ENCODE assay signal across 8 cellular contexts in the genomic region with DNA sequence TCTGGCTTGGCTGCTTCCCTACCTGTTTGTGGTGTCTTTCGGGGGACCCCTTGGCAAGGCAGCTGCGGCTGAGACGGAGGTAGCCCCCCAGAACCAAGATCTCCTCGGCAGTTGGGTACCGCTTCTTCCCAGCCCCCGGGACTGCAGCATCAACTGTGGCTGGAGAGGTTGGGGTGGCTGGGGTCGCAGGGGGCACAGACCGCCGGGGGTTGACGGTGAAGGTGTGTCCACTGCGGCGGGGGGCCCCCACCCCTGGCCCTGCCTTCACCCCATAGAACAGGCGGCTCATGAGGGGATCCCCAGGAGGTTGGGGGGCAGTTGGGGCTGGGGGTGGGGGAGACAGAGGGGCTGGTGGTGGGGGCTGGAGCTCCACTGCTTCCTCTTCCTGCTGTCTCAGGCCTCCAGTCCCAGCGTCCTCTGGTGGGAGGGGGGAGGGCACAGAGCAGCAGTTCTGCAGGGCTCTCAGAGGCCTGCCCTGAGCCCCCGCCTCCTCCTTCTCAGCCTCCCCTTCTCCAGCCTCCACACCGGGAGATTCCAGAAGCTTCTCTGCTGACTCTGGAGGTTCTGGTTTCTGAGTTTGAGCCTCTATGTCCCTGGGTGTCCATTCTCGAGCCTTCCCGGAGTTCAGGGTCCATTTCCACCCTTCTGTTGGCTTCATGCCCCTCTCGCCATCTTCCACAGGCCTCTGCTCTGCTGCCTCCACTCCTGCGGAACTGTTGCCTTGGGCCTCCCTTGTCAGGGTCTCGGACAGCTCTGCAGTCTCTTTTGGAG. TPM values are rescaled to one million over a fixed set of nuclear protein-coding genes. Genes with fewer than 3 reads are reported as not detected.
DNase-seq lines count a peak whose midpoint lies in the region; ATAC-seq, FAIRE-seq and TF ChIP-seq lines count a peak whose summit lies in the region.

No MANE protein-coding gene starts in this region.

- WGBS in right lobe of liver (ENCODE audit: insufficient coverage, low coverage, low lambda C conversion rate, missing lambda C conversion rate): 14% methylated on average over 12 of the region's 21 CpGs

- peaks cover 58% of the 10 kb centered on the region for H3K36me3 Mint-ChIP-seq in T-helper 1 cell treated with Interleukin-12 subunit alpha and Interleukin-12 subunit beta and Interleukin-4 antibody, amounts not matched to agents 30 μg/mL and 1 μg/mL, for 36 hours (ENCODE audit: low read depth)
- H3K36me3 Mint-ChIP-seq in stimulated activated memory B cell treated with anti-CD40 and anti-IgM and Interleukin-4, amounts not matched to agents 10 μg/mL and 1 μg/mL and 100 μg/mL, for 72 hours: peaks cover 57% of the 10 kb centered on the region

- TF ChIP-seq CTCF in bronchial epithelial cell (IDR thresholded peaks at IDR 0.05; ENCODE audit: insufficient read depth, low read length, severe bottlenecking) (no peak), right lobe of liver (IDR thresholded peaks at IDR 0.05) (no peak)

- H3K4me3 ChIP-seq in bronchial epithelial cell (ENCODE audit: low read depth, low read length) (peak overlapping the region; percentile 76), right lobe of liver (peak overlapping the region; percentile 70 to 76 (median 75))

- H3K36me3 ChIP-seq in bronchial epithelial cell (ENCODE audit: control insufficient read depth, insufficient read depth, low read length) (peaks cover 6% of the 10 kb centered on the region), right lobe of liver (no peaks in the 10 kb centered on the region)

- no peak for FAIRE-seq in bronchial epithelial cell (lab: Jason Lieb, UNC)

- intact Hi-C loops in right lobe of liver (cut with DNase I): no loop called here

- H3K27me3 Mint-ChIP-seq in T-helper 1 cell treated with Interleukin-12 subunit alpha and Interleukin-12 subunit beta and Interleukin-4 antibody, amounts not matched to agents 30 μg/mL and 1 μg/mL, for 36 hours (ENCODE audit: low read depth): no peaks in the 10 kb centered on the region
- no peaks in the 10 kb centered on the region for H3K27me3 Mint-ChIP-seq in stimulated activated memory B cell treated with anti-CD40 and anti-IgM and Interleukin-4, amounts not matched to agents 10 μg/mL and 1 μg/mL and 100 μg/mL, for 72 hours

- DNase-seq in H4 (ENCODE audit: low spot score): peak; percentile 23
- DNase-seq in bronchial epithelial cell (ENCODE audit: low read depth): no peak
- DNase-seq in right lobe of liver: peak; percentile 66 to 77 (median 74)
- DNase-seq in SW480 (ENCODE audit: low spot score): no peak
- no peak for DNase-seq in DMS153 treated with DMSO at 0.1 percent for 48 hours (lab: John Stamatoyannopoulos, UW; ENCODE audit: unreplicated experiment)

- H3K27ac ChIP-seq in right lobe of liver: peak overlapping the region; percentile 87 to 96 (median 89)

- H3K9me3 ChIP-seq in right lobe of liver: no peaks in the 10 kb centered on the region

- peak overlapping the region; percentile 100 for H3K4me3 Mint-ChIP-seq in T-helper 1 cell treated with Interleukin-12 subunit alpha and Interleukin-12 subunit beta and Interleukin-4 antibody, amounts not matched to agents 30 μg/mL and 1 μg/mL, for 36 hours
- H3K4me3 Mint-ChIP-seq in stimulated activated memory B cell treated with anti-CD40 and anti-IgM and Interleukin-4, amounts not matched to agents 10 μg/mL and 1 μg/mL and 100 μg/mL, for 72 hours: peak overlapping the region; percentile 89

- no peak for TF ChIP-seq POLR2A in right lobe of liver (IDR thresholded peaks at IDR 0.05)

- peak in 1 of 4 donors; percentile 9 for ATAC-seq in right lobe of liver
- ATAC-seq in stimulated activated memory B cell treated with anti-CD40 and anti-IgM and Interleukin-4, amounts not matched to agents 10 μg/mL and 1 μg/mL and 100 μg/mL, for 72 hours: no peak
- ATAC-seq in HG03095 (IDR thresholded peaks at IDR 0.05; ENCODE audit: unreplicated experiment): no peak

- H3K27me3 ChIP-seq in bronchial epithelial cell (ENCODE audit: control insufficient read depth, insufficient read depth, low read length) (no peaks in the 10 kb centered on the region), right lobe of liver (no peaks in the 10 kb centered on the region)

- H3K9me3 Mint-ChIP-seq in T-helper 1 cell treated with Interleukin-12 subunit alpha and Interleukin-12 subunit beta and Interleukin-4 antibody, amounts not matched to agents 30 μg/mL and 1 μg/mL, for 36 hours: no peaks in the 10 kb centered on the region
- H3K9me3 Mint-ChIP-seq in stimulated activated memory B cell treated with anti-CD40 and anti-IgM and Interleukin-4, amounts not matched to agents 10 μg/mL and 1 μg/mL and 100 μg/mL, for 72 hours: no peaks in the 10 kb centered on the region

- H3K4me1 ChIP-seq in right lobe of liver: peaks cover 0 to 44% (median 19%) of the 10 kb centered on the region in 4 donors

- H3K27ac Mint-ChIP-seq in T-helper 1 cell treated with Interleukin-12 subunit alpha and Interleukin-12 subunit beta and Interleukin-4 antibody, amounts not matched to agents 30 μg/mL and 1 μg/mL, for 36 hours: peak overlapping the region; percentile 95
- H3K27ac Mint-ChIP-seq in stimulated activated memory B cell treated with anti-CD40 and anti-IgM and Interleukin-4, amounts not matched to agents 10 μg/mL and 1 μg/mL and 100 μg/mL, for 72 hours: peak overlapping the region; percentile 86

- H3K4me1 Mint-ChIP-seq in T-helper 1 cell treated with Interleukin-12 subunit alpha and Interleukin-12 subunit beta and Interleukin-4 antibody, amounts not matched to agents 30 μg/mL and 1 μg/mL, for 36 hours (ENCODE audit: low read depth): peaks cover 36% of the 10 kb centered on the region
- H3K4me1 Mint-ChIP-seq in stimulated activated memory B cell treated with anti-CD40 and anti-IgM and Interleukin-4, amounts not matched to agents 10 μg/mL and 1 μg/mL and 100 μg/mL, for 72 hours: peaks cover 68% of the 10 kb centered on the region

RNA-seq across cellular contexts. Expression of a gene that starts 1.9 kb away (rescaled TPM):
- total RNA-seq in H4 (2014; rRNA removed; shearing (Covaris generic)): 49.9 and 50.9 TPM in 2 replicates
- total RNA-seq in bronchial epithelial cell (26.0 and 32.6 TPM in 2 replicates), right lobe of liver (10 to 100 TPM in 4 of 6 experiments, 1 to 10 TPM in 2; 6.7 to 29.1 (median 12.9) TPM)

RNA-seq across cellular contexts. Expression of a gene that starts 6.2 kb away (rescaled TPM):
- total RNA-seq in H4 (2014; rRNA removed; shearing (Covaris generic)): 15.0 and 20.1 TPM in 2 replicates
- 0.26 and 0.51 TPM in 2 replicates for total RNA-seq in bronchial epithelial cell
- 1 to 10 TPM; 1.2 to 2.7 (median 1.9) TPM for total RNA-seq in right lobe of liver

RNA-seq across cellular contexts. Expression of a gene that starts 11.8 kb away (rescaled TPM):
- 29.9 and 32.6 TPM in 2 replicates for total RNA-seq in H4 (2014; rRNA removed; shearing (Covaris generic))
- total RNA-seq in bronchial epithelial cell: 38.4 and 44.3 TPM in 2 replicates
- total RNA-seq in right lobe of liver: 10 to 100 TPM; 12.3 to 17.8 (median 14.4) TPM

RNA-seq across cellular contexts. Expression of a gene that starts 32.5 kb away (rescaled TPM):
- 7.8 and 8.7 TPM in 2 replicates for total RNA-seq in H4 (2014; rRNA removed; shearing (Covaris generic))
- total RNA-seq in bronchial epithelial cell (2.4 and 2.7 TPM in 2 replicates), right lobe of liver (10 to 100 TPM in 4 of 6 experiments, 1 to 10 TPM in 2; 8.8 to 15.5 (median 12.1) TPM)

RNA-seq across cellular contexts. Expression of a gene that starts 35.6 kb away (rescaled TPM):
- total RNA-seq in H4 (2014; rRNA removed; shearing (Covaris generic)): 1,333 and 1,508 TPM in 2 replicates
- total RNA-seq in bronchial epithelial cell (131 and 136 TPM in 2 replicates), right lobe of liver (100 to 1,000 TPM; 150 to 268 (median 241) TPM)

Comparison
In these comparisons a context has a peak if more than half of its experiments do, and no peak if none do; other contexts are left out.
1. DNase-seq: peak in H4 (single experiment) and right lobe of liver (3 of 3); none in bronchial epithelial cell (single experiment), SW480 (single experiment) and DMS153 treated with DMSO at 0.1 percent for 48 hours (single experiment).